In genomic region chr7:44945479-44945878, GRCh38 we compare ENCODE assay signal across 3 cellular contexts.
"Had no signal": no experiment of that assay in that cellular context is flagged by ENCODE, and none has a peak within 500 bp of the region (broad histone marks: within the 10 kb centered on the region; RNA-seq: fewer than 3 reads in every experiment).

No MANE protein-coding gene starts in this region.

- H3K4me3 ChIP-seq: GM12878 had no signal

- DNase-seq: GDM1, GF-D8 had no signal

- ATAC-seq: GM12878 had no signal
